ENCODE assay signal across 9 cellular contexts in the genomic region with DNA sequence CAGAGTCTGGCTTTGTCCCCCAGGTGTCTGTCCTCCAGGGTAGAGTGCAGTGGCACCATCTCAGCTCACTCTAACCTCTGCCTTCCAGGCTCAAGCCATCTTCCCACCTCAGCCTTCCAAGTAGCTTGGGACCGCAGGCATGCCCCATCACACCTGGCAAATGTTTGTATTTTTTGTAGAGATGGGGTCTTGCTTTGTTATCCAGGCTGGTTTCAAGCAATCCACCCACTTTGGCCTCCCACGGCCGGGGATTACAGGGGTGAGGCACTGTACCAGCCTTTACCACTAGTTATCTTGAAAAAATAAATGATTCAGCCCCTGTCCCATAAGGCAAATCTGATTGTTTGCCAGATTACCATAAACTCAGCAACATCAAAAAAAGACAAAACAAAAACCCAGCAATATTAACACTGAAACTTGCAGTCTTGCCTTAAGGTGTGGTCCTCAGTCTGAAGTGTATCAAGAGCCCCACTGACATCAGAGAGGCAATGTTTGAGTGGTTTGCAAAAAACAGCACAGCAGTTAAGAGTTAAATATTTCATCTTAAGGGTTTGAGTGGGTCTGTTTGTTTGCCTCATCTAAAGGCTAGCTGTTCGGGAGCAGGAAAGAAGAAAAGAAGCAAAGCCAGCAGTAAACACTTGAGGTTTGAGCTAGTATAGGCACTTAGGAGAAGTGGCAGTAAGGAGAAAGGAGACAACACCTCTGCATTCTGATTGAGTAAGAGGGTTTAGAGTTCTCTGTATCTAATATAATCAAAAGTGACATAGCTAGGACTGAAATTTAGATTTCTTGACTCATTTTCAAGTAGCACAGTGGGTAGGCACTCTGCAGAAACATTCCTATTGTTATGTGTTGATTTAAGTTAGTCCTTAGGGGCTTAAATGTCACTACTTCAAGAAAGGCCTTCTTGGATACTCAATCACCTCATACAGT. TPM values are rescaled to one million over a fixed set of nuclear protein-coding genes. Genes with fewer than 3 reads are reported as not detected.
A peak's percentile ranks its signal among the peaks of the same experiment; 100 is the strongest.
DNase-seq lines count a peak whose midpoint lies in the region; ATAC-seq and TF ChIP-seq lines count a peak whose summit lies in the region.
"Had no signal": no experiment of that assay in that cellular context is flagged by ENCODE, and none has a peak within 500 bp of the region (broad histone marks: within the 10 kb centered on the region; RNA-seq: fewer than 3 reads in every experiment).

No MANE protein-coding gene starts in this region.

- POLR2A ChIA-PET in activated CD8-positive, alpha-beta T cell treated with anti-CD3 and anti-CD28 coated beads for 36 hours (lab: Charles Lee), result no interaction called here
- POLR2A ChIA-PET in activated CD8-positive, alpha-beta T cell treated with anti-CD3 and anti-CD28 coated beads, Interleukin-2, amount 10 ng/mL, durations not matched to agents 7 days and 5 days (lab: Charles Lee), result no interaction called here

- CTCF ChIA-PET in activated CD8-positive, alpha-beta T cell treated with anti-CD3 and anti-CD28 coated beads for 36 hours (lab: Charles Lee), result interaction anchor here (1.0 to 1.4 kb wide), 6 partner anchors 24 to 450 kb away, joined by 3 to 5 read pairs (median 4); no protein-coding TSS in a partner anchor
- CTCF ChIA-PET in activated CD8-positive, alpha-beta T cell treated with anti-CD3 and anti-CD28 coated beads, Interleukin-2, amount 10 ng/mL, durations not matched to agents 7 days and 5 days (lab: Charles Lee), result interaction anchor here (1.1 to 1.4 kb wide), 2 partner anchors 25 to 33 kb away, joined by 3 read pairs; no protein-coding TSS in a partner anchor

- no peaks in the 10 kb centered on the region for H3K9me3 Mint-ChIP-seq in activated CD8-positive, alpha-beta T cell treated with anti-CD3 and anti-CD28 coated beads for 36 hours
- H3K9me3 Mint-ChIP-seq in activated CD8-positive, alpha-beta T cell treated with anti-CD3 and anti-CD28 coated beads, Interleukin-2, amount 10 ng/mL, durations not matched to agents 7 days and 5 days (ENCODE audit: insufficient read depth), result no peaks in the 10 kb centered on the region
- H3K9me3 Mint-ChIP-seq in central memory CD8-positive, alpha-beta T cell, result no peaks in the 10 kb centered on the region
- H3K9me3 Mint-ChIP-seq: activated naive CD8-positive, alpha-beta T cell treated with anti-CD3 and anti-CD28 coated beads, Interleukin-2, amount 10 ng/mL, durations not matched to agents 7 days and 5 days had no signal

- H3K4me3 Mint-ChIP-seq in activated CD8-positive, alpha-beta T cell treated with anti-CD3 and anti-CD28 coated beads for 36 hours, result no peak overlapping the region
- H3K4me3 Mint-ChIP-seq in activated CD8-positive, alpha-beta T cell treated with anti-CD3 and anti-CD28 coated beads, Interleukin-2, amount 10 ng/mL, durations not matched to agents 7 days and 5 days, result no peak overlapping the region
- H3K4me3 Mint-ChIP-seq in central memory CD8-positive, alpha-beta T cell, result peak overlapping the region; percentile 2
- H3K4me3 Mint-ChIP-seq: activated naive CD8-positive, alpha-beta T cell treated with anti-CD3 and anti-CD28 coated beads, Interleukin-2, amount 10 ng/mL, durations not matched to agents 7 days and 5 days had no signal

- TF ChIP-seq CTCF in activated CD8-positive, alpha-beta T cell treated with anti-CD3 and anti-CD28 coated beads for 36 hours (IDR thresholded peaks at IDR 0.05), result no peak

- peaks cover 62% of the 10 kb centered on the region for H3K4me1 Mint-ChIP-seq in activated CD8-positive, alpha-beta T cell treated with anti-CD3 and anti-CD28 coated beads for 36 hours (ENCODE audit: low read depth)
- peaks cover 17% of the 10 kb centered on the region for H3K4me1 Mint-ChIP-seq in activated CD8-positive, alpha-beta T cell treated with anti-CD3 and anti-CD28 coated beads, Interleukin-2, amount 10 ng/mL, durations not matched to agents 7 days and 5 days (ENCODE audit: low read depth)
- peaks cover 61% of the 10 kb centered on the region for H3K4me1 Mint-ChIP-seq in central memory CD8-positive, alpha-beta T cell

- peak; percentile 64 for ATAC-seq in activated CD8-positive, alpha-beta T cell treated with anti-CD3 and anti-CD28 coated beads for 36 hours
- ATAC-seq in activated CD8-positive, alpha-beta T cell treated with anti-CD3 and anti-CD28 coated beads, Interleukin-2, amount 10 ng/mL, durations not matched to agents 7 days and 5 days, result no peak
- ATAC-seq in central memory CD8-positive, alpha-beta T cell (replicated peaks; ENCODE audit: extremely low read depth, poor library complexity, severe bottlenecking), result no peak
- no peak for ATAC-seq in GM21619 (IDR thresholded peaks at IDR 0.05; ENCODE audit: unreplicated experiment)

- H3K36me3 Mint-ChIP-seq in activated CD8-positive, alpha-beta T cell treated with anti-CD3 and anti-CD28 coated beads for 36 hours (ENCODE audit: low read depth), result peaks cover 7% of the 10 kb centered on the region
- H3K36me3 Mint-ChIP-seq in activated CD8-positive, alpha-beta T cell treated with anti-CD3 and anti-CD28 coated beads, Interleukin-2, amount 10 ng/mL, durations not matched to agents 7 days and 5 days (ENCODE audit: low read depth), result peaks cover 10% of the 10 kb centered on the region
- H3K36me3 Mint-ChIP-seq in central memory CD8-positive, alpha-beta T cell (ENCODE audit: insufficient read depth), result peaks cover 1% of the 10 kb centered on the region

- H3K27me3 Mint-ChIP-seq in activated CD8-positive, alpha-beta T cell treated with anti-CD3 and anti-CD28 coated beads for 36 hours, result no peaks in the 10 kb centered on the region
- H3K27me3 Mint-ChIP-seq in activated CD8-positive, alpha-beta T cell treated with anti-CD3 and anti-CD28 coated beads, Interleukin-2, amount 10 ng/mL, durations not matched to agents 7 days and 5 days (ENCODE audit: low read depth), result no peaks in the 10 kb centered on the region
- H3K27me3 Mint-ChIP-seq in central memory CD8-positive, alpha-beta T cell, result no peaks in the 10 kb centered on the region
- H3K27me3 Mint-ChIP-seq: activated naive CD8-positive, alpha-beta T cell treated with anti-CD3 and anti-CD28 coated beads, Interleukin-2, amount 10 ng/mL, durations not matched to agents 7 days and 5 days had no signal

- H3K27ac Mint-ChIP-seq in activated CD8-positive, alpha-beta T cell treated with anti-CD3 and anti-CD28 coated beads for 36 hours, result peak overlapping the region; percentile 32
- no peak overlapping the region for H3K27ac Mint-ChIP-seq in activated CD8-positive, alpha-beta T cell treated with anti-CD3 and anti-CD28 coated beads, Interleukin-2, amount 10 ng/mL, durations not matched to agents 7 days and 5 days
- H3K27ac Mint-ChIP-seq in central memory CD8-positive, alpha-beta T cell (ENCODE audit: low read depth), result peak overlapping the region; percentile 38
- H3K27ac Mint-ChIP-seq: activated naive CD8-positive, alpha-beta T cell treated with anti-CD3 and anti-CD28 coated beads, Interleukin-2, amount 10 ng/mL, durations not matched to agents 7 days and 5 days had no signal

- intact Hi-C loops in activated CD8-positive, alpha-beta T cell treated with anti-CD3 and anti-CD28 coated beads for 36 hours (cut with micrococcal nuclease), result no loop called here

- DNase-seq in activated CD8-positive, alpha-beta T cell treated with anti-CD3 and anti-CD28 coated beads for 36 hours, result peak; percentile 28
- DNase-seq in activated CD8-positive, alpha-beta T cell treated with anti-CD3 and anti-CD28 coated beads, Interleukin-2, amount 10 ng/mL, durations not matched to agents 7 days and 5 days, result no peak
- DNase-seq in NCI-H187 treated with DMSO at 0.1 percent for 48 hours (lab: John Stamatoyannopoulos, UW) (peak; percentile 16), activated gamma-delta T cell (lab: John Stamatoyannopoulos, UW) (no peak), OCI-M2 (lab: John Stamatoyannopoulos, UW; ENCODE audit: unreplicated experiment) (no peak)
- DNase-seq in central memory CD8-positive, alpha-beta T cell (ENCODE audit: low spot score in 2 of 2), result no peak
- DNase-seq in stimulated activated CD4-positive, alpha-beta T cell treated with anti-CD3 and anti-CD28 coated beads, Interleukin-4, amount 100 ng/mL, for 1 hour, result peak; percentile 25
- DNase-seq: activated naive CD8-positive, alpha-beta T cell treated with anti-CD3 and anti-CD28 coated beads, Interleukin-2, amount 10 ng/mL, durations not matched to agents 7 days and 5 days had no signal

RNA-seq across cellular contexts. Expression of a gene that starts 26.3 kb away (rescaled TPM):
- total RNA-seq in activated CD8-positive, alpha-beta T cell treated with anti-CD3 and anti-CD28 coated beads for 36 hours, result 100 to 1,000 TPM; 156 to 159 TPM
- total RNA-seq in activated CD8-positive, alpha-beta T cell treated with anti-CD3 and anti-CD28 coated beads, Interleukin-2, amount 10 ng/mL, durations not matched to agents 7 days and 5 days, result 10 to 100 TPM; 81.7 to 84.3 TPM

RNA-seq across cellular contexts. Expression of a gene that starts 39.1 kb away (rescaled TPM):
- 10 to 100 TPM; 33.9 to 38.9 TPM for total RNA-seq in activated CD8-positive, alpha-beta T cell treated with anti-CD3 and anti-CD28 coated beads for 36 hours
- total RNA-seq in activated CD8-positive, alpha-beta T cell treated with anti-CD3 and anti-CD28 coated beads, Interleukin-2, amount 10 ng/mL, durations not matched to agents 7 days and 5 days, result 10 to 100 TPM; 41.0 to 44.0 TPM

Comparison
In these comparisons a context has a peak if more than half of its experiments do, and no peak if none do; other contexts are left out.
1. DNase-seq: peak in activated CD8-positive, alpha-beta T cell treated with anti-CD3 and anti-CD28 coated beads for 36 hours (single experiment), NCI-H187 treated with DMSO at 0.1 percent for 48 hours (single experiment) and stimulated activated CD4-positive, alpha-beta T cell treated with anti-CD3 and anti-CD28 coated beads, Interleukin-4, amount 100 ng/mL, for 1 hour (single experiment); none in activated CD8-positive, alpha-beta T cell treated with anti-CD3 and anti-CD28 coated beads, Interleukin-2, amount 10 ng/mL, durations not matched to agents 7 days and 5 days (single experiment), central memory CD8-positive, alpha-beta T cell (0 of 2), activated gamma-delta T cell (single experiment) and OCI-M2 (single experiment).